35 cellular contexts compared by ENCODE assay signal in genomic region chr19:4138445-4138844, GRCh38. TPM values are rescaled to one million over a fixed set of nuclear protein-coding genes. Genes with fewer than 3 reads are reported as not detected.
"Had no signal": no experiment of that assay in that cellular context is flagged by ENCODE, and none has a peak within 500 bp of the region (broad histone marks: within the 10 kb centered on the region; RNA-seq: fewer than 3 reads in every experiment).

No MANE protein-coding gene starts in this region.

- ATAC-seq: activated CD4-positive, CD25-positive, alpha-beta regulatory T cell treated with anti-CD3 and anti-CD28 coated beads, Interleukin-2, amount 50 U/mL, for 24 hours; activated CD8-positive, alpha-beta T cell treated with anti-CD3 and anti-CD28 coated beads for 36 hours; activated T-cell treated with anti-CD3 and anti-CD28 coated beads, Interleukin-2, amount 50 U/mL, for 4 hours; activated T-helper 17 cell treated with anti-CD3 and anti-CD28 coated beads, Interleukin-2, amount 50 U/mL, for 72 hours; effector memory CD8-positive, alpha-beta T cell; foreskin keratinocyte; gastrocnemius medialis; T-helper 17 cell had no signal

- H3K27me3 Mint-ChIP-seq: activated naive CD8-positive, alpha-beta T cell; activated T-helper 17 cell treated with anti-CD3 and anti-CD28 coated beads, Interleukin-2, amount 50 U/mL, for 72 hours; T-helper 17 cell had no signal

- H3K9me3 ChIP-seq: esophagus muscularis mucosa, gastrocnemius medialis had no signal

- H3K36me3 Mint-ChIP-seq: activated naive CD8-positive, alpha-beta T cell had no signal

- H3K27ac ChIP-seq: brain microvascular endothelial cell, esophagus muscularis mucosa, foreskin keratinocyte, gastrocnemius medialis, WERI-Rb-1 had no signal

- FAIRE-seq: astrocyte, bronchial epithelial cell, colon had no signal

- H3K4me3 ChIP-seq: esophagus muscularis mucosa, gastrocnemius medialis had no signal

- H3K27me3 ChIP-seq: brain microvascular endothelial cell, foreskin keratinocyte, gastrocnemius medialis had no signal

- H3K4me1 ChIP-seq: foreskin keratinocyte had no signal

- H3K4me3 Mint-ChIP-seq: activated B cell treated with CpG ODN at 0.5 μM for 24 hours; activated CD8-positive, alpha-beta T cell treated with anti-CD3 and anti-CD28 coated beads for 36 hours; activated naive CD8-positive, alpha-beta T cell; activated T-cell treated with anti-CD3 and anti-CD28 coated beads, Interleukin-2, amount 50 U/mL, for 4 hours; effector memory CD8-positive, alpha-beta T cell; T-helper 17 cell; T-helper 2 cell treated with Interferon-gamma antibody and Interleukin-4, amounts not matched to agents 5 μg/mL and 100 μg/mL, for 36 hours had no signal

- H3K27ac Mint-ChIP-seq: activated B cell treated with CpG ODN at 0.5 μM for 24 hours; activated CD8-positive, alpha-beta T cell treated with anti-CD3 and anti-CD28 coated beads for 36 hours; activated naive CD8-positive, alpha-beta T cell; effector memory CD8-positive, alpha-beta T cell; T-helper 17 cell; T-helper 2 cell treated with Interferon-gamma antibody and Interleukin-4, amounts not matched to agents 5 μg/mL and 100 μg/mL, for 36 hours had no signal

- H3K9me3 Mint-ChIP-seq: activated B cell treated with CpG ODN at 0.5 μM for 24 hours; activated CD8-positive, alpha-beta T cell treated with anti-CD3 and anti-CD28 coated beads for 36 hours; activated T-cell treated with anti-CD3 and anti-CD28 coated beads, Interleukin-2, amount 50 U/mL, for 4 hours; activated T-helper 17 cell treated with anti-CD3 and anti-CD28 coated beads, Interleukin-2, amount 50 U/mL, for 72 hours; effector memory CD8-positive, alpha-beta T cell; T-helper 2 cell treated with Interferon-gamma antibody and Interleukin-4, amounts not matched to agents 5 μg/mL and 100 μg/mL, for 36 hours had no signal

- H3K36me3 ChIP-seq: brain microvascular endothelial cell, esophagus muscularis mucosa, gastrocnemius medialis, WERI-Rb-1 had no signal

- DNase-seq: activated B cell treated with CpG ODN at 0.5 μM for 24 hours; activated CD4-positive, alpha-beta T cell treated with anti-CD3 and anti-CD28 coated beads for 48 hours; activated CD4-positive, alpha-beta T cell treated with anti-CD3 and anti-CD28 coated beads, Interleukin-2, amount 50 U/mL, for 1 hour; activated CD4-positive, alpha-beta T cell treated with anti-CD3 and anti-CD28 coated beads, Interleukin-2, amount 50 U/mL, for 48 hours; activated CD8-positive, alpha-beta memory T cell treated with anti-CD3 and anti-CD28 coated beads for 24 hours; activated CD8-positive, alpha-beta T cell treated with anti-CD3 and anti-CD28 coated beads for 36 hours; activated effector memory CD4-positive, alpha-beta T cell treated with Interleukin-2 at 50 U/mL for 16 hours; activated gamma-delta T cell treated with Interleukin-2 at 50 U/mL for 16 hours; activated naive CD4-positive, alpha-beta T cell treated with anti-CD3 and anti-CD28 coated beads, Interleukin-2, amount 50 U/mL, for 16 hours; activated naive CD4-positive, alpha-beta T cell treated with Interleukin-2 at 50 U/mL for 16 hours; activated T-cell treated with anti-CD3 and anti-CD28 coated beads, Interleukin-2, amount 50 U/mL, for 4 hours; amniotic stem cell; anterior cingulate cortex; brain microvascular endothelial cell; cortex of kidney; dermis blood vessel endothelial cell; effector CD4-positive, alpha-beta T cell; effector memory CD8-positive, alpha-beta T cell; erythroblast; foreskin keratinocyte; gastrocnemius medialis; glutamatergic neuron; T-helper 17 cell; T1000; WERI-Rb-1 had no signal

RNA-seq across cellular contexts. Expression of gene CREB3L3, which starts 15.0 kb away (rescaled TPM):
- total RNA-seq: activated B cell treated with CpG ODN at 0.5 μM for 24 hours; activated CD8-positive, alpha-beta T cell treated with anti-CD3 and anti-CD28 coated beads for 36 hours; astrocyte; bronchial epithelial cell; cardiac septum; chondrocyte; dermis blood vessel endothelial cell; esophagus muscularis mucosa; foreskin keratinocyte had no signal
